10 cellular contexts compared by ENCODE assay signal in the genomic region with DNA sequence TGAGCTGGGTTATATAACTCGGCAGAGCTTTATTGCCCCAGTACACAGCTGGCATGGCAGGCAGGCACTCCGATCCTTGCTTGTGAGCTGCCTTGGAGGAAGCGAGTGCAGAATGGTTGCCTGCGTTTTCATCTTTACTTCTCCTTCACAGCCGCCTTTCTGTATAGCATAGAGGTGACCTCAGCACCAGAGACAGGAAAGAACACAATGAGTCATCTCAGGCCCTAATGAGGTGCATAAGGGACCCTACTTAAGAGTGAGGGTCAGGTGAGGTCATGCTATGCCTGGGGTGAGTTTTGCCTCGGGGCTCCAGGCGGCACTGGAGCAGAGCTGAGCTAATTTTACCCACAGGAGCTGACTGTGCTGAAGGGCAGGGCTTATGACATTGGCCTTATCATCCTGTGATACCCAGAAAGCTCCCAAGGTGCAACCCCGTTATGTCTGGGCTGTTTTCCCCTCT. TPM values are rescaled to one million over a fixed set of nuclear protein-coding genes. Genes with fewer than 3 reads are reported as not detected.
A peak's percentile ranks its signal among the peaks of the same experiment; 100 is the strongest.
DNase-seq lines count a peak whose midpoint lies in the region; ATAC-seq and TF ChIP-seq lines count a peak whose summit lies in the region.
"Had no signal": no experiment of that assay in that cellular context is flagged by ENCODE, and none has a peak within 500 bp of the region (broad histone marks: within the 10 kb centered on the region; RNA-seq: fewer than 3 reads in every experiment).

No MANE protein-coding gene starts in this region.

- H3K4me3 ChIP-seq in osteoblast (ENCODE audit: insufficient read depth, low read length) = no peak overlapping the region

- H3K27me3 ChIP-seq in osteoblast (ENCODE audit: insufficient read depth, low read length) = no peaks in the 10 kb centered on the region

- no peaks in the 10 kb centered on the region for H3K9me3 ChIP-seq in osteoblast (ENCODE audit: low read depth, low read length)

- peaks cover 20% of the 10 kb centered on the region for H3K4me1 ChIP-seq in osteoblast (ENCODE audit: insufficient read depth, low read length)

- H2AFZ ChIP-seq in osteoblast (ENCODE audit: low read length) = no peak overlapping the region

- peak; percentile 39 for ATAC-seq in activated naive CD8-positive, alpha-beta T cell treated with anti-CD3 and anti-CD28 coated beads, Interleukin-2, amount 10 ng/mL, durations not matched to agents 7 days and 5 days (ENCODE audit: low read depth)
- peak; percentile 94 for ATAC-seq in left ventricle myocardium superior

- H3K4me1 Mint-ChIP-seq in activated naive CD8-positive, alpha-beta T cell treated with anti-CD3 and anti-CD28 coated beads, Interleukin-2, amount 10 ng/mL, durations not matched to agents 7 days and 5 days = peaks cover 12% of the 10 kb centered on the region
- peaks cover 18% of the 10 kb centered on the region for H3K4me1 Mint-ChIP-seq in activated naive CD8-positive, alpha-beta T cell treated with anti-CD3 and anti-CD28 coated beads for 36 hours

- no peak overlapping the region for H3K27ac ChIP-seq in osteoblast (ENCODE audit: low read depth, low read length)

- intact Hi-C loops in left ventricle myocardium superior (cut with micrococcal nuclease) = no loop called here

- no peak overlapping the region for H3K27ac Mint-ChIP-seq in activated naive CD8-positive, alpha-beta T cell treated with anti-CD3 and anti-CD28 coated beads, Interleukin-2, amount 10 ng/mL, durations not matched to agents 7 days and 5 days
- H3K27ac Mint-ChIP-seq in activated naive CD8-positive, alpha-beta T cell treated with anti-CD3 and anti-CD28 coated beads for 36 hours = no peak overlapping the region

- no peak overlapping the region for H3K4me3 Mint-ChIP-seq in activated naive CD8-positive, alpha-beta T cell treated with anti-CD3 and anti-CD28 coated beads, Interleukin-2, amount 10 ng/mL, durations not matched to agents 7 days and 5 days
- H3K4me3 Mint-ChIP-seq in activated naive CD8-positive, alpha-beta T cell treated with anti-CD3 and anti-CD28 coated beads for 36 hours = no peak overlapping the region
- H3K4me3 Mint-ChIP-seq: natural killer cell treated with Interleukin-12 subunit alpha and Interleukin-12 subunit beta and Interleukin-15 and Interleukin-18, amount 100 ng/mL, for 72 hours had no signal

- POLR2A ChIA-PET in activated naive CD8-positive, alpha-beta T cell treated with anti-CD3 and anti-CD28 coated beads, Interleukin-2, amount 10 ng/mL, durations not matched to agents 7 days and 5 days (lab: Charles Lee) = interaction anchor here (0.5 to 1.1 kb wide), 2 partner anchors 41 to 457 kb away, joined by 3 to 4 read pairs; no protein-coding TSS in a partner anchor

- H3K36me3 ChIP-seq in osteoblast (ENCODE audit: insufficient read depth, low read length) = peaks cover 6% of the 10 kb centered on the region

- no peak overlapping the region for H3K4me2 ChIP-seq in osteoblast (ENCODE audit: insufficient read depth, low read length)

- H3K9me3 Mint-ChIP-seq in activated naive CD8-positive, alpha-beta T cell treated with anti-CD3 and anti-CD28 coated beads, Interleukin-2, amount 10 ng/mL, durations not matched to agents 7 days and 5 days = peaks cover 2% of the 10 kb centered on the region
- no peaks in the 10 kb centered on the region for H3K9me3 Mint-ChIP-seq in activated naive CD8-positive, alpha-beta T cell treated with anti-CD3 and anti-CD28 coated beads for 36 hours
- H3K9me3 Mint-ChIP-seq: natural killer cell treated with Interleukin-12 subunit alpha and Interleukin-12 subunit beta and Interleukin-15 and Interleukin-18, amount 100 ng/mL, for 72 hours had no signal

- H4K20me1 ChIP-seq in osteoblast (ENCODE audit: insufficient read depth, low read length) = peaks cover 62% of the 10 kb centered on the region

- no peaks in the 10 kb centered on the region for H3K27me3 Mint-ChIP-seq in activated naive CD8-positive, alpha-beta T cell treated with anti-CD3 and anti-CD28 coated beads, Interleukin-2, amount 10 ng/mL, durations not matched to agents 7 days and 5 days
- H3K27me3 Mint-ChIP-seq in activated naive CD8-positive, alpha-beta T cell treated with anti-CD3 and anti-CD28 coated beads for 36 hours = no peaks in the 10 kb centered on the region
- H3K27me3 Mint-ChIP-seq: natural killer cell treated with Interleukin-12 subunit alpha and Interleukin-12 subunit beta and Interleukin-15 and Interleukin-18, amount 100 ng/mL, for 72 hours had no signal

- peaks cover 32% of the 10 kb centered on the region for H3K36me3 Mint-ChIP-seq in activated naive CD8-positive, alpha-beta T cell treated with anti-CD3 and anti-CD28 coated beads, Interleukin-2, amount 10 ng/mL, durations not matched to agents 7 days and 5 days
- peaks cover 7% of the 10 kb centered on the region for H3K36me3 Mint-ChIP-seq in activated naive CD8-positive, alpha-beta T cell treated with anti-CD3 and anti-CD28 coated beads for 36 hours

- H3K79me2 ChIP-seq in osteoblast (ENCODE audit: insufficient read depth, low read length) = peaks cover 96% of the 10 kb centered on the region

- no peak for DNase-seq in activated naive CD8-positive, alpha-beta T cell treated with anti-CD3 and anti-CD28 coated beads, Interleukin-2, amount 10 ng/mL, durations not matched to agents 7 days and 5 days
- DNase-seq in activated naive CD8-positive, alpha-beta T cell treated with anti-CD3 and anti-CD28 coated beads for 36 hours = no peak
- DNase-seq in NOMO-1 treated with DMSO at 0.1 percent for 48 hours (lab: John Stamatoyannopoulos, UW; ENCODE audit: unreplicated experiment) (peak; percentile 77), left ventricle myocardium superior (peak; percentile 67), NCI-H446 (lab: John Stamatoyannopoulos, UW) (no peak), NCI-H2171 (lab: John Stamatoyannopoulos, UW) (no peak), osteoblast (ENCODE audit: insufficient read length, low spot score, missing footprints) (no peak)
- DNase-seq in stimulated activated CD4-positive, alpha-beta T cell treated with anti-CD3 and anti-CD28 coated beads, Interleukin-12 subunit alpha, Interleukin-12 subunit beta, amount 100 ng/mL, for 4 hours = no peak
- DNase-seq: activated T-cell treated with anti-CD3 and anti-CD28 coated beads, Interleukin-2, amount 50 U/mL, for 48 hours had no signal

- TF ChIP-seq CTCF in osteoblast (IDR thresholded peaks at IDR 0.05; ENCODE audit: extremely low read depth, low read depth, low read length) = no peak

RNA-seq across cellular contexts. Expression of a gene that starts 43.5 kb away (rescaled TPM):
- 10 to 100 TPM; 49.6 to 54.3 TPM for total RNA-seq in activated naive CD8-positive, alpha-beta T cell treated with anti-CD3 and anti-CD28 coated beads, Interleukin-2, amount 10 ng/mL, durations not matched to agents 7 days and 5 days
- total RNA-seq in activated naive CD8-positive, alpha-beta T cell treated with anti-CD3 and anti-CD28 coated beads for 36 hours = 10 to 100 TPM; 15.0 to 15.3 TPM
- total RNA-seq in left ventricle myocardium superior = 109 TPM
- total RNA-seq in osteoblast = 73.4 and 77.4 TPM in 2 replicates

Comparison
In these comparisons a context has a peak if more than half of its experiments do, and no peak if none do; other contexts are left out.
1. DNase-seq: peak in NOMO-1 treated with DMSO at 0.1 percent for 48 hours (single experiment) and left ventricle myocardium superior (single experiment); none in activated naive CD8-positive, alpha-beta T cell treated with anti-CD3 and anti-CD28 coated beads, Interleukin-2, amount 10 ng/mL, durations not matched to agents 7 days and 5 days (single experiment), activated naive CD8-positive, alpha-beta T cell treated with anti-CD3 and anti-CD28 coated beads for 36 hours (single experiment), NCI-H446 (0 of 2), NCI-H2171 (single experiment), stimulated activated CD4-positive, alpha-beta T cell treated with anti-CD3 and anti-CD28 coated beads, Interleukin-12 subunit alpha, Interleukin-12 subunit beta, amount 100 ng/mL, for 4 hours (single experiment) and osteoblast (single experiment).